ENCODE assay signal across 8 cellular contexts in genomic region chr12:104455594-104456416, GRCh38. TPM values are rescaled to one million over a fixed set of nuclear protein-coding genes. Genes with fewer than 3 reads are reported as not detected.
A peak's percentile ranks its signal among the peaks of the same experiment; 100 is the strongest.
DNase-seq lines count a peak whose midpoint lies in the region; ATAC-seq and TF ChIP-seq lines count a peak whose summit lies in the region.

No MANE protein-coding gene starts in this region.

- H3K79me2 ChIP-seq in Karpas-422 (ENCODE audit: low read length): no peaks in the 10 kb centered on the region

- no peak overlapping the region for H2AFZ ChIP-seq in Karpas-422 (ENCODE audit: low read length)

- H3K4me3 ChIP-seq in AG10803 (ENCODE audit: low read length): peak overlapping the region; percentile 85
- peak overlapping the region; percentile 57; the same call in 1 of the 2 replicates for H3K4me3 ChIP-seq in Karpas-422 (ENCODE audit: low read length)
- H3K4me3 ChIP-seq in colonic mucosa: peak overlapping the region; percentile 76
- H3K4me3 ChIP-seq in naive thymus-derived CD4-positive, alpha-beta T cell (ENCODE audit: low read length): peak overlapping the region; percentile 83

- H3K4me3 Mint-ChIP-seq in naive thymus-derived CD4-positive, alpha-beta T cell: peak overlapping the region; percentile 75 to 99 (median 94)

- H3K27ac ChIP-seq in Karpas-422 (ENCODE audit: low read length) (no peak overlapping the region), colonic mucosa (no peak overlapping the region)
- H3K27ac ChIP-seq in naive thymus-derived CD4-positive, alpha-beta T cell (ENCODE audit: low read depth, low read length): peak overlapping the region; percentile 85

- H3K4me1 ChIP-seq in Karpas-422 (ENCODE audit: low read length) (peaks cover 9% of the 10 kb centered on the region), colonic mucosa (no peaks in the 10 kb centered on the region)
- H3K4me1 ChIP-seq in naive thymus-derived CD4-positive, alpha-beta T cell (ENCODE audit: control insufficient read depth in 2 of 2, insufficient read depth in 2 of 2, low read length in 2 of 2): peaks cover 18% of the 10 kb centered on the region in 2 donors

- intact Hi-C loops in colonic mucosa (cut with DNase I): no loop called here
- intact Hi-C loops in naive thymus-derived CD4-positive, alpha-beta T cell (cut with micrococcal nuclease): loop anchor here (1.0 to 10.0 kb wide), 21 partner anchors 39 to 651 kb away; partner anchors contain the start of genes EID3 (in 1 of the 2), HCFC2 (in 1 of the 2), SLC41A2 (in 1 of the 2) and TXNRD1 (in 1 of the 2)

- H3K36me3 Mint-ChIP-seq in naive thymus-derived CD4-positive, alpha-beta T cell: peaks cover 0 to 14% (median 0%) of the 10 kb centered on the region in 5 donors

- peak overlapping the region; percentile 69 for H3K4me2 ChIP-seq in Karpas-422 (ENCODE audit: low read depth, low read length, poor library complexity, severe bottlenecking)

- TF ChIP-seq CTCF in AG10803 (conservative IDR thresholded peaks at IDR 0.05; ENCODE audit: low read length) (no peak), colonic mucosa (IDR thresholded peaks at IDR 0.05) (no peak)

- ATAC-seq in naive thymus-derived CD4-positive, alpha-beta T cell: no peak
- no peak for ATAC-seq in HG02938 (IDR thresholded peaks at IDR 0.05; ENCODE audit: unreplicated experiment)

- DNase-seq in AG10803 (ENCODE audit: low read depth) (no peak), Karpas-422 (no peak), colonic mucosa (no peak), AG20443 (ENCODE audit: low spot score) (no peak), NCI-H69 (lab: John Stamatoyannopoulos, UW) (no peak), NCI-H2107 (lab: John Stamatoyannopoulos, UW) (no peak)
- DNase-seq in naive thymus-derived CD4-positive, alpha-beta T cell: no peak

- H3K27me3 ChIP-seq in Karpas-422 (ENCODE audit: low read length): no peaks in the 10 kb centered on the region
- H3K27me3 ChIP-seq in colonic mucosa: peaks cover 22% of the 10 kb centered on the region
- H3K27me3 ChIP-seq in naive thymus-derived CD4-positive, alpha-beta T cell (ENCODE audit: control insufficient read depth in 2 of 2, insufficient read depth in 2 of 2, low read length in 2 of 2): no peaks in the 10 kb centered on the region

- POLR2A ChIA-PET in naive thymus-derived CD4-positive, alpha-beta T cell (lab: Charles Lee): interaction anchor here (0.7 to 3.5 kb wide), 3 partner anchors 12 to 32 kb away, joined by 3 to 19 read pairs (median 3); no protein-coding TSS in a partner anchor

- H3K9me3 ChIP-seq in Karpas-422 (ENCODE audit: low read length): peaks cover under 1% of the 10 kb centered on the region; the same call in 1 of the 2 replicates
- H3K9me3 ChIP-seq in colonic mucosa: no peaks in the 10 kb centered on the region
- no peaks in the 10 kb centered on the region for H3K9me3 ChIP-seq in naive thymus-derived CD4-positive, alpha-beta T cell (ENCODE audit: control insufficient read depth in 2 of 3, low read length in 3 of 3)

- H3K9me2 ChIP-seq in Karpas-422 (replicated peaks; ENCODE audit: insufficient read depth, low read length): no peaks in the 10 kb centered on the region

- peaks cover 0 to 3% (median 0%) of the 10 kb centered on the region in 11 donors for H3K9me3 Mint-ChIP-seq in naive thymus-derived CD4-positive, alpha-beta T cell

- H3K4me1 Mint-ChIP-seq in naive thymus-derived CD4-positive, alpha-beta T cell: peaks cover 12 to 40% (median 30%) of the 10 kb centered on the region in 7 donors

- peaks cover 0 to 7% (median 0%) of the 10 kb centered on the region in 5 donors for H3K27me3 Mint-ChIP-seq in naive thymus-derived CD4-positive, alpha-beta T cell

- peak overlapping the region in 8 of 9 donors; percentile 15 to 98 (median 84) for H3K27ac Mint-ChIP-seq in naive thymus-derived CD4-positive, alpha-beta T cell

- no peaks in the 10 kb centered on the region for H3K36me3 ChIP-seq in Karpas-422 (ENCODE audit: insufficient read depth, low read length)
- no peaks in the 10 kb centered on the region for H3K36me3 ChIP-seq in colonic mucosa
- H3K36me3 ChIP-seq in naive thymus-derived CD4-positive, alpha-beta T cell (ENCODE audit: control insufficient read depth in 2 of 3, insufficient read depth in 3 of 3, low read length in 3 of 3): peaks cover 0 to 15% (median 0%) of the 10 kb centered on the region in 3 experiments

- H4K20me1 ChIP-seq in Karpas-422 (ENCODE audit: insufficient read depth, low read depth, low read length): no peaks in the 10 kb centered on the region

- CTCF ChIA-PET in naive thymus-derived CD4-positive, alpha-beta T cell (lab: Charles Lee): no interaction called here

- H3K9ac ChIP-seq in Karpas-422 (ENCODE audit: low read length) (no peak overlapping the region), colonic mucosa (ENCODE audit: low read depth in 2 of 2, low read length in 2 of 2) (peak overlapping the region; percentile 67 to 93)

RNA-seq across cellular contexts. Expression of gene CHST11, which starts 0.9 kb away (rescaled TPM):
- not detected in 2 replicates for total RNA-seq in Karpas-422 (2014; rRNA removed; shearing (Covaris generic); ENCODE audit: low replicate concordance)
- 1 to 10 TPM; 2.9 to 4.9 TPM for total RNA-seq in colonic mucosa
- 10 to 100 TPM; 31.9 to 74.3 (median 42.0) TPM for total RNA-seq in naive thymus-derived CD4-positive, alpha-beta T cell
- polyA plus RNA-seq in naive thymus-derived CD4-positive, alpha-beta T cell: 10 to 100 TPM; 23.4 to 28.7 TPM

Comparison
In these comparisons a context has a peak if more than half of its experiments do, and no peak if none do; other contexts are left out.
1. RNA of gene CHST11, which starts 0.9 kb away (total RNA-seq): 31.9 to 74.3 TPM in naive thymus-derived CD4-positive, alpha-beta T cell; 2.9 to 4.9 TPM in colonic mucosa and not detected in Karpas-422; every median in the first group is over 4 times any median in the second.
2. Peak in every context shown above with its lines, with median percentiles within 50 percentile points of each other: H3K4me3 ChIP-seq.